23 cellular contexts compared by ENCODE assay signal in genomic region chr3:33940736-33941135, GRCh38.
A peak's percentile ranks its signal among the peaks of the same experiment; 100 is the strongest.
DNase-seq lines count a peak whose midpoint lies in the region; ATAC-seq and TF ChIP-seq lines count a peak whose summit lies in the region.
"Had no signal": no experiment of that assay in that cellular context is flagged by ENCODE, and none has a peak within 500 bp of the region (broad histone marks: within the 10 kb centered on the region; RNA-seq: fewer than 3 reads in every experiment).

No MANE protein-coding gene starts in this region.

- H3K27ac ChIP-seq in GM23338 (ENCODE audit: low read depth): no peak overlapping the region
- H3K27ac ChIP-seq: BLaER1 had no signal

- no peak overlapping the region for H3K4me3 Mint-ChIP-seq in GM23338
- H3K4me3 Mint-ChIP-seq: CD4-positive, CD25-positive, alpha-beta regulatory T cell; HFFc6 had no signal

- H3K27me3 Mint-ChIP-seq in GM23338 (ENCODE audit: insufficient read depth, low read depth, poor library complexity): no peaks in the 10 kb centered on the region

- H3K4me1 ChIP-seq in GM23338 (ENCODE audit: insufficient read depth): no peaks in the 10 kb centered on the region
- H3K4me1 ChIP-seq: HAP-1 had no signal

- H3K4me3 ChIP-seq in GM23338: no peak overlapping the region
- H3K4me3 ChIP-seq: BLaER1, HAP-1, MG63 had no signal

- no peak for DNase-seq in GM23338 (ENCODE audit: low spot score)
- DNase-seq in cerebellum (ENCODE audit: low spot score): peak; percentile 21
- DNase-seq in foreskin melanocyte: peak; percentile 7
- DNase-seq in retina: peak; percentile 75
- DNase-seq in GOT3 (lab: John Stamatoyannopoulos, UW): no peak
- no peak for DNase-seq in NOMO-1 treated with DMSO at 0.1 percent for 48 hours (lab: John Stamatoyannopoulos, UW; ENCODE audit: unreplicated experiment)
- no peak for DNase-seq in NCI-H1105 (lab: John Stamatoyannopoulos, UW)
- DNase-seq: CD4-positive, CD25-positive, alpha-beta regulatory T cell; DMS153; DND-41; HFFc6; KG1; MG63; NCI-H1417; NCI-H187; NCI-H2081 treated with DMSO at 0.1 percent for 48 hours; NCI-H2171; NCI-H226; NCI-H510A; NCI-H774 had no signal

- H2AFZ ChIP-seq in GM23338: peak overlapping the region; percentile 73

- no peaks in the 10 kb centered on the region for H4K20me1 ChIP-seq in GM23338 (replicated peaks; ENCODE audit: insufficient read depth)
- H4K20me1 ChIP-seq: BLaER1 had no signal

- no peak for TF ChIP-seq CTCF in GM23338 (conservative IDR thresholded peaks at IDR 0.05; ENCODE audit: low read depth in 2 of 2)

- H3K4me1 Mint-ChIP-seq in GM23338: peaks cover 6% of the 10 kb centered on the region
- H3K4me1 Mint-ChIP-seq: CD4-positive, CD25-positive, alpha-beta regulatory T cell had no signal

- H3K36me3 ChIP-seq in GM23338 (ENCODE audit: insufficient read depth): no peaks in the 10 kb centered on the region
- H3K36me3 ChIP-seq: BLaER1, HAP-1, MG63 had no signal

- no peaks in the 10 kb centered on the region for H3K27me3 ChIP-seq in GM23338 (ENCODE audit: insufficient read depth)
- H3K27me3 ChIP-seq: BLaER1, MG63 had no signal

- H3K9me3 Mint-ChIP-seq in GM23338: no peaks in the 10 kb centered on the region
- H3K9me3 Mint-ChIP-seq: HFFc6 had no signal

- H3K36me3 Mint-ChIP-seq in GM23338 (ENCODE audit: low read depth): no peaks in the 10 kb centered on the region; the same call in 2 of the 3 replicates
- H3K36me3 Mint-ChIP-seq: CD4-positive, CD25-positive, alpha-beta regulatory T cell had no signal

- ATAC-seq in GM23338: no peak
- ATAC-seq: SK-N-SH treated with all-trans-retinoic acid at 6 μM for 48 hours had no signal

- 0 out of 2 replicates have a peak, but pooled peaks cover 4% of the 10 kb centered on the region for H3K9me2 ChIP-seq in GM23338 (ENCODE audit: insufficient read depth)

- H3F3A ChIP-seq in GM23338 (replicated peaks; ENCODE audit: low read depth): no peaks in the 10 kb centered on the region

- no peaks in the 10 kb centered on the region for H3K79me2 ChIP-seq in GM23338 (replicated peaks; ENCODE audit: insufficient read depth)

- H3K27ac Mint-ChIP-seq in GM23338: peak overlapping the region; percentile 32; the same call in 1 of the 2 replicates
- H3K27ac Mint-ChIP-seq: CD4-positive, CD25-positive, alpha-beta regulatory T cell; HFFc6 had no signal

- no peak overlapping the region for H3K4me2 ChIP-seq in GM23338
- H3K4me2 ChIP-seq: BLaER1 had no signal

TF ChIP-seq in GM23338, 12 proteins besides CTCF, POLR2A, EP300 and RAD21:
- TF ChIP-seq ETS1 (IDR thresholded peaks at IDR 0.05) (no peak), POLR2AphosphoS5 (IDR thresholded peaks at IDR 0.05; ENCODE audit: low read depth) (no peak), CREB1 (CRISPR knock-in tag; IDR thresholded peaks at IDR 0.05; ENCODE audit: low read depth) (no peak), ZNF114 (CRISPR knock-in tag; IDR thresholded peaks at IDR 0.05) (no peak), EZH2 (IDR thresholded peaks at IDR 0.05; ENCODE audit: low read depth, unreplicated experiment) (no peak), STAT1 (IDR thresholded peaks at IDR 0.05; ENCODE audit: unreplicated experiment) (no peak), NANOG (IDR thresholded peaks at IDR 0.05; ENCODE audit: borderline replicate concordance) (no peak)
- TF ChIP-seq, protein P1, sequence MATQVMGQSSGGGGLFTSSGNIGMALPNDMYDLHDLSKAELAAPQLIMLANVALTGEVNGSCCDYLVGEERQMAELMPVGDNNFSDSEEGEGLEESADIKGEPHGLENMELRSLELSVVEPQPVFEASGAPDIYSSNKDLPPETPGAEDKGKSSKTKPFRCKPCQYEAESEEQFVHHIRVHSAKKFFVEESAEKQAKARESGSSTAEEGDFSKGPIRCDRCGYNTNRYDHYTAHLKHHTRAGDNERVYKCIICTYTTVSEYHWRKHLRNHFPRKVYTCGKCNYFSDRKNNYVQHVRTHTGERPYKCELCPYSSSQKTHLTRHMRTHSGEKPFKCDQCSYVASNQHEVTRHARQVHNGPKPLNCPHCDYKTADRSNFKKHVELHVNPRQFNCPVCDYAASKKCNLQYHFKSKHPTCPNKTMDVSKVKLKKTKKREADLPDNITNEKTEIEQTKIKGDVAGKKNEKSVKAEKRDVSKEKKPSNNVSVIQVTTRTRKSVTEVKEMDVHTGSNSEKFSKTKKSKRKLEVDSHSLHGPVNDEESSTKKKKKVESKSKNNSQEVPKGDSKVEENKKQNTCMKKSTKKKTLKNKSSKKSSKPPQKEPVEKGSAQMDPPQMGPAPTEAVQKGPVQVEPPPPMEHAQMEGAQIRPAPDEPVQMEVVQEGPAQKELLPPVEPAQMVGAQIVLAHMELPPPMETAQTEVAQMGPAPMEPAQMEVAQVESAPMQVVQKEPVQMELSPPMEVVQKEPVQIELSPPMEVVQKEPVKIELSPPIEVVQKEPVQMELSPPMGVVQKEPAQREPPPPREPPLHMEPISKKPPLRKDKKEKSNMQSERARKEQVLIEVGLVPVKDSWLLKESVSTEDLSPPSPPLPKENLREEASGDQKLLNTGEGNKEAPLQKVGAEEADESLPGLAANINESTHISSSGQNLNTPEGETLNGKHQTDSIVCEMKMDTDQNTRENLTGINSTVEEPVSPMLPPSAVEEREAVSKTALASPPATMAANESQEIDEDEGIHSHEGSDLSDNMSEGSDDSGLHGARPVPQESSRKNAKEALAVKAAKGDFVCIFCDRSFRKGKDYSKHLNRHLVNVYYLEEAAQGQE (IDR thresholded peaks at IDR 0.05; ENCODE audit: unreplicated experiment): no peak
- TF ChIP-seq, protein P2, sequence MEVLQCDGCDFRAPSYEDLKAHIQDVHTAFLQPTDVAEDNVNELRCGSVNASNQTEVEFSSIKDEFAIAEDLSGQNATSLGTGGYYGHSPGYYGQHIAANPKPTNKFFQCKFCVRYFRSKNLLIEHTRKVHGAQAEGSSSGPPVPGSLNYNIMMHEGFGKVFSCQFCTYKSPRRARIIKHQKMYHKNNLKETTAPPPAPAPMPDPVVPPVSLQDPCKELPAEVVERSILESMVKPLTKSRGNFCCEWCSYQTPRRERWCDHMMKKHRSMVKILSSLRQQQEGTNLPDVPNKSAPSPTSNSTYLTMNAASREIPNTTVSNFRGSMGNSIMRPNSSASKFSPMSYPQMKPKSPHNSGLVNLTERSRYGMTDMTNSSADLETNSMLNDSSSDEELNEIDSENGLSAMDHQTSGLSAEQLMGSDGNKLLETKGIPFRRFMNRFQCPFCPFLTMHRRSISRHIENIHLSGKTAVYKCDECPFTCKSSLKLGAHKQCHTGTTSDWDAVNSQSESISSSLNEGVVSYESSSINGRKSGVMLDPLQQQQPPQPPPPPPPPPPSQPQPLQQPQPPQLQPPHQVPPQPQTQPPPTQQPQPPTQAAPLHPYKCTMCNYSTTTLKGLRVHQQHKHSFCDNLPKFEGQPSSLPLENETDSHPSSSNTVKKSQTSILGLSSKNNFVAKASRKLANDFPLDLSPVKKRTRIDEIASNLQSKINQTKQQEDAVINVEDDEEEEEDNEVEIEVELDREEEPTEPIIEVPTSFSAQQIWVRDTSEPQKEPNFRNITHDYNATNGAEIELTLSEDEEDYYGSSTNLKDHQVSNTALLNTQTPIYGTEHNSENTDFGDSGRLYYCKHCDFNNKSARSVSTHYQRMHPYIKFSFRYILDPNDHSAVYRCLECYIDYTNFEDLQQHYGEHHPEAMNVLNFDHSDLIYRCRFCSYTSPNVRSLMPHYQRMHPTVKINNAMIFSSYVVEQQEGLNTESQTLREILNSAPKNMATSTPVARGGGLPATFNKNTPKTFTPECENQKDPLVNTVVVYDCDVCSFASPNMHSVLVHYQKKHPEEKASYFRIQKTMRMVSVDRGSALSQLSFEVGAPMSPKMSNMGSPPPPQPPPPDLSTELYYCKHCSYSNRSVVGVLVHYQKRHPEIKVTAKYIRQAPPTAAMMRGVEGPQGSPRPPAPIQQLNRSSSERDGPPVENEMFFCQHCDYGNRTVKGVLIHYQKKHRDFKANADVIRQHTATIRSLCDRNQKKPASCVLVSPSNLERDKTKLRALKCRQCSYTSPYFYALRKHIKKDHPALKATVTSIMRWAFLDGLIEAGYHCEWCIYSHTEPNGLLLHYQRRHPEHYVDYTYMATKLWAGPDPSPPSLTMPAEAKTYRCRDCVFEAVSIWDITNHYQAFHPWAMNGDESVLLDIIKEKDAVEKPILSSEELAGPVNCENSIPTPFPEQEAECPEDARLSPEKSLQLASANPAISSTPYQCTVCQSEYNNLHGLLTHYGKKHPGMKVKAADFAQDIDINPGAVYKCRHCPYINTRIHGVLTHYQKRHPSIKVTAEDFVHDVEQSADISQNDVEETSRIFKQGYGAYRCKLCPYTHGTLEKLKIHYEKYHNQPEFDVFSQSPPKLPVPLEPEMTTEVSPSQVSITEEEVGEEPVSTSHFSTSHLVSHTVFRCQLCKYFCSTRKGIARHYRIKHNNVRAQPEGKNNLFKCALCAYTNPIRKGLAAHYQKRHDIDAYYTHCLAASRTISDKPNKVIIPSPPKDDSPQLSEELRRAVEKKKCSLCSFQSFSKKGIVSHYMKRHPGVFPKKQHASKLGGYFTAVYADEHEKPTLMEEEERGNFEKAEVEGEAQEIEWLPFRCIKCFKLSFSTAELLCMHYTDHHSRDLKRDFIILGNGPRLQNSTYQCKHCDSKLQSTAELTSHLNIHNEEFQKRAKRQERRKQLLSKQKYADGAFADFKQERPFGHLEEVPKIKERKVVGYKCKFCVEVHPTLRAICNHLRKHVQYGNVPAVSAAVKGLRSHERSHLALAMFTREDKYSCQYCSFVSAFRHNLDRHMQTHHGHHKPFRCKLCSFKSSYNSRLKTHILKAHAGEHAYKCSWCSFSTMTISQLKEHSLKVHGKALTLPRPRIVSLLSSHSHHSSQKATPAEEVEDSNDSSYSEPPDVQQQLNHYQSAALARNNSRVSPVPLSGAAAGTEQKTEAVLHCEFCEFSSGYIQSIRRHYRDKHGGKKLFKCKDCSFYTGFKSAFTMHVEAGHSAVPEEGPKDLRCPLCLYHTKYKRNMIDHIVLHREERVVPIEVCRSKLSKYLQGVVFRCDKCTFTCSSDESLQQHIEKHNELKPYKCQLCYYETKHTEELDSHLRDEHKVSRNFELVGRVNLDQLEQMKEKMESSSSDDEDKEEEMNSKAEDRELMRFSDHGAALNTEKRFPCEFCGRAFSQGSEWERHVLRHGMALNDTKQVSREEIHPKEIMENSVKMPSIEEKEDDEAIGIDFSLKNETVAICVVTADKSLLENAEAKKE (CRISPR knock-in tag; IDR thresholded peaks at IDR 0.05): no peak

Comparison
In these comparisons a context has a peak if more than half of its experiments do, and no peak if none do; other contexts are left out.
1. DNase-seq: peak in cerebellum (single experiment), foreskin melanocyte (single experiment) and retina (single experiment); none in GM23338 (single experiment), GOT3 (single experiment), NOMO-1 treated with DMSO at 0.1 percent for 48 hours (single experiment) and NCI-H1105 (single experiment).